Comparison of ENCODE assay signal across 19 cellular contexts in the genomic region with DNA sequence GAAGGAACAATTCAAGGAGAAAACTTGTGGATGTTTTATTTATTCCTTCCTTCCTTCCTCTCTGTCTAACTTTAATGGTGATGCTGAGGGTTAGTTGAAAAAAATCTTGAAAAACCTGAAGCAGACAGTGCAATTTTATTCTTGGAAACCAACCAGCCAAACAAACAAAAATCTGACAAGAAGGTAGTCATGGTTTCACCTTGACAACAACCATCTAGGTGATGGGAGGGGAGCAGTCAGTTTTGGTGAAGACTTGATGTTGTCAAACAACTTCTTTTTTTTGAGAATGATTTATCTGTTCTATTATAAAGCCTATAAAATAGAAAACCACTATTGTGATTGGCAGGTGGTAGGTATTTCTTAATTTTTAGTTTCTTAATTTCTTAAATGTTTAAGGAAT.
DNase-seq lines count a peak whose midpoint lies in the region; ATAC-seq, FAIRE-seq and TF ChIP-seq lines count a peak whose summit lies in the region.
"Had no signal": no experiment of that assay in that cellular context is flagged by ENCODE, and none has a peak within 500 bp of the region (broad histone marks: within the 10 kb centered on the region; RNA-seq: fewer than 3 reads in every experiment).

No MANE protein-coding gene starts in this region.

- CTCF ChIA-PET in K562 (lab: Yijun Ruan, JAX; ENCODE audit: low intra/inter-chr PET ratio) = no interaction called here

- no peak for TF ChIP-seq POLR2A in K562 (conservative IDR thresholded peaks at IDR 0.05)
- TF ChIP-seq POLR2A in GM18505 (IDR thresholded peaks at IDR 0.05; ENCODE audit: borderline replicate concordance, extremely low read depth, insufficient read depth, insufficient read length) = no peak

- no peak overlapping the region for H3K27ac ChIP-seq in K562 (ENCODE audit: extremely low read depth, low read depth, low read length)
- no peak overlapping the region for H3K27ac ChIP-seq in coronary artery
- H3K27ac ChIP-seq: HL-60, KMS-11, testis had no signal

- no peaks in the 10 kb centered on the region for H4K20me1 ChIP-seq in K562 (replicated peaks; ENCODE audit: control insufficient read depth, insufficient read depth, low read length)

- peak; percentile 87 for DNase-seq in activated CD4-positive, alpha-beta T cell treated with anti-CD3 and anti-CD28 coated beads, Interleukin-2, amount 10 ng/mL, durations not matched to agents 24 days and 14 days
- DNase-seq in activated CD4-positive, alpha-beta T cell treated with anti-CD3 and anti-CD28 coated beads, Interleukin-2, amount 50 U/mL, for 4 hours = no peak
- DNase-seq in T follicular helper cell (ENCODE audit: low read depth) (peak; percentile 44), K562 (ENCODE audit: extremely low read depth in 1 of 4, low spot score in 3 of 4) (no peak), neural crest cell (ENCODE audit: low read depth, low spot score) (no peak), NK-92 (lab: John Stamatoyannopoulos, UW; ENCODE audit: unreplicated experiment) (no peak), coronary artery (ENCODE audit: low spot score) (no peak)
- DNase-seq: ACHN, COR-L47, GDM1, left colon, NCI-H1417 treated with DMSO at 0.1 percent for 48 hours, NCI-H345, SIG-M5, testis had no signal

- POLR2A ChIA-PET in K562 (lab: Yijun Ruan, JAX) = interaction anchor here (0.7 kb wide), 1 partner anchor 11 kb away, joined by 3 read pairs; no protein-coding TSS in a partner anchor

- H3K36me3 Mint-ChIP-seq in activated CD4-positive, alpha-beta T cell treated with anti-CD3 and anti-CD28 coated beads, Interleukin-2, amount 10 ng/mL, durations not matched to agents 24 days and 14 days (ENCODE audit: low read depth) = peaks cover 44% of the 10 kb centered on the region
- H3K36me3 Mint-ChIP-seq in neural crest cell (ENCODE audit: low read depth) = peaks cover 2% of the 10 kb centered on the region

- no peak overlapping the region for H3K9ac ChIP-seq in K562 (ENCODE audit: insufficient read depth in 1 of 2, low read depth in 2 of 2, low read length in 2 of 2)
- H3K9ac ChIP-seq: KMS-11 had no signal

- no peak for TF ChIP-seq EP300 in K562 (IDR thresholded peaks at IDR 0.05; ENCODE audit: low read length)

- H3K27me3 ChIP-seq in K562 (ENCODE audit: control insufficient read depth in 2 of 2, insufficient read depth in 2 of 2, low read length in 2 of 2) = no peaks in the 10 kb centered on the region
- H3K27me3 ChIP-seq: testis had no signal

- TF ChIP-seq CTCF in K562 (IDR thresholded peaks at IDR 0.05 in 2 of 3, conservative IDR thresholded peaks at IDR 0.05 in 1 of 3; ENCODE audit: insufficient read depth in 2 of 3, low read depth in 1 of 3, low read length in 3 of 3) (no peak), neural crest cell (conservative IDR thresholded peaks at IDR 0.05) (no peak), coronary artery (IDR thresholded peaks at IDR 0.05) (no peak)

- peaks cover 74% of the 10 kb centered on the region for H3K4me1 Mint-ChIP-seq in activated CD4-positive, alpha-beta T cell treated with anti-CD3 and anti-CD28 coated beads, Interleukin-2, amount 10 ng/mL, durations not matched to agents 24 days and 14 days
- no peaks in the 10 kb centered on the region for H3K4me1 Mint-ChIP-seq in neural crest cell

- H3K9me3 ChIP-seq in K562 (replicated peaks; ENCODE audit: control insufficient read depth, insufficient read depth, low read depth, low read length) = no peaks in the 10 kb centered on the region
- H3K9me3 ChIP-seq: testis had no signal

- H3K9me1 ChIP-seq in K562 (ENCODE audit: control insufficient read depth, insufficient read depth, low read length) = no peaks in the 10 kb centered on the region

- H3K4me3 ChIP-seq in K562 (no peak overlapping the region), coronary artery (no peak overlapping the region)
- H3K4me3 ChIP-seq: testis had no signal

- H3K4me3 Mint-ChIP-seq in activated CD4-positive, alpha-beta T cell treated with anti-CD3 and anti-CD28 coated beads, Interleukin-2, amount 10 ng/mL, durations not matched to agents 24 days and 14 days = peak overlapping the region; percentile 68
- H3K4me3 Mint-ChIP-seq in neural crest cell = no peak overlapping the region

- peaks cover 76% of the 10 kb centered on the region for H3K36me3 ChIP-seq in K562 (ENCODE audit: control insufficient read depth, insufficient read depth, low read length)

- H3K27me3 Mint-ChIP-seq in activated CD4-positive, alpha-beta T cell treated with anti-CD3 and anti-CD28 coated beads, Interleukin-2, amount 10 ng/mL, durations not matched to agents 24 days and 14 days = no peaks in the 10 kb centered on the region
- no peaks in the 10 kb centered on the region for H3K27me3 Mint-ChIP-seq in neural crest cell (ENCODE audit: low read depth)

- in situ Hi-C loops in K562 (cut with MboI) = no loop called here

- H2AFZ ChIP-seq in K562 (ENCODE audit: low read depth, low read length) = no peak overlapping the region

- intact Hi-C loops in activated CD4-positive, alpha-beta T cell treated with anti-CD3 and anti-CD28 coated beads, Interleukin-2, amount 10 ng/mL, durations not matched to agents 24 days and 14 days (cut with micrococcal nuclease) = loop anchor here (1.0 to 5.0 kb wide), 3 partner anchors 93 to 845 kb away; a partner anchor contains a TSS
- intact Hi-C loops in K562 (cut with micrococcal nuclease) = no loop called here

- H3K4me2 ChIP-seq in K562 (ENCODE audit: insufficient read depth, low read length) = no peak overlapping the region
- H3K4me2 ChIP-seq: KMS-11 had no signal

- H3K4me1 ChIP-seq in K562 (replicated peaks in 1 of 2; ENCODE audit: control insufficient read depth in 2 of 2, insufficient read depth in 2 of 2, low read length in 2 of 2) = peaks cover 0 to 20% of the 10 kb centered on the region in 2 experiments; a peak in 4 of 5 replicates

- BruUV-seq in K562 (replicated peaks; lab: Mats Ljungman, UMichigan) = no TSS peak

- no peak for TF ChIP-seq RAD21 in K562 (CRISPR knock-in tag; conservative IDR thresholded peaks at IDR 0.05 in 1 of 2, IDR thresholded peaks at IDR 0.05 in 1 of 2)

- ATAC-seq in K562 (no peak), GM18505 (IDR thresholded peaks at IDR 0.05; ENCODE audit: unreplicated experiment) (no peak)
- ATAC-seq: left colon had no signal

- H3K79me2 ChIP-seq in K562 (ENCODE audit: control insufficient read depth, insufficient read depth, low read length) = peaks cover 28% of the 10 kb centered on the region

- H3K9me3 Mint-ChIP-seq in activated CD4-positive, alpha-beta T cell treated with anti-CD3 and anti-CD28 coated beads, Interleukin-2, amount 10 ng/mL, durations not matched to agents 24 days and 14 days = peaks cover 13% of the 10 kb centered on the region
- H3K9me3 Mint-ChIP-seq in neural crest cell = no peaks in the 10 kb centered on the region

- H3K27ac Mint-ChIP-seq in activated CD4-positive, alpha-beta T cell treated with anti-CD3 and anti-CD28 coated beads, Interleukin-2, amount 10 ng/mL, durations not matched to agents 24 days and 14 days = peak overlapping the region; percentile 96
- peak overlapping the region; percentile 45 for H3K27ac Mint-ChIP-seq in neural crest cell (ENCODE audit: unreplicated experiment)

- FAIRE-seq in K562 (lab: Jason Lieb, UNC) = no peak
- FAIRE-seq: TTC549 had no signal

TF ChIP-seq in K562, 482 proteins besides CTCF, POLR2A, EP300 and RAD21:
- TF ChIP-seq ZNF134 (CRISPR knock-in tag; conservative IDR thresholded peaks at IDR 0.05) (no peak), RFX1 (IDR thresholded peaks at IDR 0.05) (peak; percentile 33; the same call in 1 of the 2 replicates)

Comparison
In these comparisons a context has a peak if more than half of its experiments do, and no peak if none do; other contexts are left out.
1. DNase-seq: peak in activated CD4-positive, alpha-beta T cell treated with anti-CD3 and anti-CD28 coated beads, Interleukin-2, amount 10 ng/mL, durations not matched to agents 24 days and 14 days (single experiment) and T follicular helper cell (single experiment); none in activated CD4-positive, alpha-beta T cell treated with anti-CD3 and anti-CD28 coated beads, Interleukin-2, amount 50 U/mL, for 4 hours (0 of 2), K562 (0 of 4), neural crest cell (single experiment), NK-92 (single experiment) and coronary artery (single experiment).